ENCODE assay signal across 8 cellular contexts in the genomic region with DNA sequence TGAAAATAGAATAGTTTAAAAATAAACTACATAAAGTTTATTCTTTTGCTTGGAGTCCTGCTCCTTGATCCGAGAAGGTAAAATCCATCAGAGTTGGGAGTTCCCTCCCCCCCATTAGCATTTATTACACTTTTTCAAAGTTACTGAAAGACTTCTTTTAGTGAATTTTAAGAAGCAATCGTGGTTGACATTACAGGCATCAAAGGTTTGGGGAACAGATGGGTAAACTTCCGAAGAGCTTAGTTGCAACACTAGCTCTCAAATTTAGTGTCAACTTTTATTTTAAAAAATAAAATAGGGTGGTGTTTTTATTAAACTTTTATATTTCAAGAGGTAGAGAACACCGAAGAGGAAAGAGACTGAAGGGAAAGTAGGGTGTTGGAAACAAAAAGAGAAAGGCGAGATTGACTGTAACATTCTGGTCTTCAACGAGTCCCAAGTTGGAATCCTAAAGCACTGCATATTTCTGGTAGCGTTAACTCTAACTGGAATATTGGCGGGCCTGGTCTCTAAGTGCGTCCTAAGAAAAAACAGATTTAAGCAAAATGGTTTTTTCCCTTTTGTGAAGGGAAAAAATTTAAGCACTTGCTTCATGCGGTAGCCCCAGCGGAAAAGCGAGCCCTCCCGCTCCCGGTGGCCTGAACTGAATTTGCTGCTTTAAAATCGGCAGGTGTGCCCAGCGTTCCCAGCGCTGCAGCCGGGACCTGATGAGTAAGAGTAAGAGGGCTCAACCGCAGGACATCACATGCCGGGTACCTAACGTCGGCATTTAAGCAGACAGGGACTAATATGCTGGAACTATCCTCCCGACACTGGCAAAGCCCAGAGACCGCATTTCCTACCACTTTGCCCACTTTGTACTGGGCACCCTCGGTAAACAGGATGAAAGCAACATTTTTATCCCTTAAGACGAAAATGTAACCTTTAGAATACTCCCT. TPM values are rescaled to one million over a fixed set of nuclear protein-coding genes. Genes with fewer than 3 reads are reported as not detected.
DNase-seq lines count a peak whose midpoint lies in the region; ATAC-seq and TF ChIP-seq lines count a peak whose summit lies in the region.

No MANE protein-coding gene starts in this region.

- no peaks in the 10 kb centered on the region for H3K27me3 ChIP-seq in Peyer's patch
- H3K27me3 ChIP-seq in esophagus squamous epithelium = no peaks in the 10 kb centered on the region
- H3K27me3 ChIP-seq in neural cell (ENCODE audit: insufficient read depth, low read depth, low read length) = peaks cover 76% of the 10 kb centered on the region
- no peaks in the 10 kb centered on the region for H3K27me3 ChIP-seq in colonic mucosa

- TF ChIP-seq EP300 in neural cell (conservative IDR thresholded peaks at IDR 0.05; ENCODE audit: poor library complexity, severe bottlenecking) = no peak

- H3K4me1 Mint-ChIP-seq in CD14-positive monocyte = peaks cover 44% of the 10 kb centered on the region

- intact Hi-C loops in CD14-positive monocyte (cut with micrococcal nuclease) = loop anchor here (5.0 kb wide), 3 partner anchors 36 to 801 kb away; no protein-coding TSS in a partner anchor
- intact Hi-C loops in esophagus squamous epithelium (cut with DNase I) = loop anchor here (10.0 kb wide), 1 partner anchor 403 kb away; no protein-coding TSS in a partner anchor
- intact Hi-C loops in colonic mucosa (cut with DNase I) = loop anchor here (2.0 to 10.0 kb wide), 3 partner anchors 285 to 533 kb away; no protein-coding TSS in a partner anchor

- H4K20me1 ChIP-seq in neural cell (ENCODE audit: insufficient read depth) = no peaks in the 10 kb centered on the region

- ATAC-seq in HG03039 (IDR thresholded peaks at IDR 0.05; ENCODE audit: unreplicated experiment) (no peak), HG03469 (IDR thresholded peaks at IDR 0.05; ENCODE audit: unreplicated experiment) (no peak)

- H3K27me3 Mint-ChIP-seq in CD14-positive monocyte (ENCODE audit: low read depth in 3 of 3) = peaks cover 53 to 63% (median 54%) of the 10 kb centered on the region in 3 donors

- no peaks in the 10 kb centered on the region for H3F3A ChIP-seq in neural cell (ENCODE audit: insufficient read depth, low read length, poor library complexity, severe bottlenecking)

- no peak for TF ChIP-seq RAD21 in neural cell (conservative IDR thresholded peaks at IDR 0.05)

- H3K4me1 ChIP-seq in Peyer's patch (peaks cover 0 to 37% (median 12%) of the 10 kb centered on the region in 4 donors), esophagus squamous epithelium (peaks cover 11 to 68% (median 31%) of the 10 kb centered on the region in 3 donors), colonic mucosa (peaks cover 10% of the 10 kb centered on the region)

- no peaks in the 10 kb centered on the region for H3K9me2 ChIP-seq in neural cell (ENCODE audit: insufficient read depth, low read length)

- TF ChIP-seq POLR2A in Peyer's patch (IDR thresholded peaks at IDR 0.05) (no peak), esophagus squamous epithelium (IDR thresholded peaks at IDR 0.05) (no peak)

- no peak overlapping the region for H2AFZ ChIP-seq in neural cell (ENCODE audit: low read depth, low read length)

- H3K4me3 ChIP-seq in Peyer's patch (peak overlapping the region; percentile 72 to 93 (median 81)), esophagus squamous epithelium (peak overlapping the region; percentile 77 to 95 (median 85)), neural cell (ENCODE audit: low read length) (no peak overlapping the region), colonic mucosa (no peak overlapping the region)

- peak overlapping the region; percentile 71 to 91 (median 86) for H3K27ac ChIP-seq in Peyer's patch
- peak overlapping the region; percentile 96 to 99 (median 98) for H3K27ac ChIP-seq in esophagus squamous epithelium
- no peak overlapping the region for H3K27ac ChIP-seq in neural cell (ENCODE audit: low read length)
- H3K27ac ChIP-seq in colonic mucosa = no peak overlapping the region

- TF ChIP-seq CTCF in CD14-positive monocyte (IDR thresholded peaks at IDR 0.05) (no peak), Peyer's patch (IDR thresholded peaks at IDR 0.05) (no peak), esophagus squamous epithelium (IDR thresholded peaks at IDR 0.05) (no peak), neural cell (IDR thresholded peaks at IDR 0.05; ENCODE audit: poor library complexity, severe bottlenecking) (no peak), colonic mucosa (IDR thresholded peaks at IDR 0.05) (no peak)

- H3K4me2 ChIP-seq in neural cell (ENCODE audit: low read length) = no peak overlapping the region

- DNase-seq in CD14-positive monocyte (ENCODE audit: low spot score) = no peak
- DNase-seq in Peyer's patch = no peak
- no peak for DNase-seq in esophagus squamous epithelium (lab: John Stamatoyannopoulos, UW)
- no peak for DNase-seq in colonic mucosa
- DNase-seq in NCI-H69 (lab: John Stamatoyannopoulos, UW) = no peak

- WGBS in esophagus squamous epithelium, 2 donors = 82 to 84% methylated on average over 26 of the region's 26 CpGs

- H3K4me3 Mint-ChIP-seq in CD14-positive monocyte = peak overlapping the region; percentile 83 to 97

- H3K9me3 ChIP-seq in Peyer's patch (no peaks in the 10 kb centered on the region), esophagus squamous epithelium (no peaks in the 10 kb centered on the region), neural cell (ENCODE audit: low read length) (no peaks in the 10 kb centered on the region), colonic mucosa (no peaks in the 10 kb centered on the region)

- H3K9ac ChIP-seq in neural cell (ENCODE audit: low read length) (no peak overlapping the region), colonic mucosa (ENCODE audit: low read depth in 2 of 2, low read length in 2 of 2) (peak overlapping the region in 1 of 2 donors; percentile 73)

- no peak overlapping the region for H3K27ac Mint-ChIP-seq in CD14-positive monocyte

- H3K79me2 ChIP-seq in neural cell (replicated peaks; ENCODE audit: insufficient read depth, low read length) = no peaks in the 10 kb centered on the region

- H3K9me3 Mint-ChIP-seq in CD14-positive monocyte = peaks cover 0 to 9% (median 5%) of the 10 kb centered on the region in 7 donors

- H3K36me3 ChIP-seq in Peyer's patch (no peaks in the 10 kb centered on the region), esophagus squamous epithelium (no peaks in the 10 kb centered on the region), neural cell (ENCODE audit: insufficient read depth, low read length) (no peaks in the 10 kb centered on the region), colonic mucosa (no peaks in the 10 kb centered on the region)

- peaks cover 13 to 24% of the 10 kb centered on the region in 2 donors for H3K36me3 Mint-ChIP-seq in CD14-positive monocyte

TF ChIP-seq in neural cell, 6 proteins besides CTCF, POLR2A, EP300 and RAD21:
- no peak for TF ChIP-seq MXI1 (conservative IDR thresholded peaks at IDR 0.05; ENCODE audit: poor library complexity, severe bottlenecking)
- peak; percentile 69 for TF ChIP-seq EZH2 (IDR thresholded peaks at IDR 0.05; ENCODE audit: borderline replicate concordance, insufficient read depth, low read length, poor library complexity, severe bottlenecking)
- TF ChIP-seq, protein P1, sequence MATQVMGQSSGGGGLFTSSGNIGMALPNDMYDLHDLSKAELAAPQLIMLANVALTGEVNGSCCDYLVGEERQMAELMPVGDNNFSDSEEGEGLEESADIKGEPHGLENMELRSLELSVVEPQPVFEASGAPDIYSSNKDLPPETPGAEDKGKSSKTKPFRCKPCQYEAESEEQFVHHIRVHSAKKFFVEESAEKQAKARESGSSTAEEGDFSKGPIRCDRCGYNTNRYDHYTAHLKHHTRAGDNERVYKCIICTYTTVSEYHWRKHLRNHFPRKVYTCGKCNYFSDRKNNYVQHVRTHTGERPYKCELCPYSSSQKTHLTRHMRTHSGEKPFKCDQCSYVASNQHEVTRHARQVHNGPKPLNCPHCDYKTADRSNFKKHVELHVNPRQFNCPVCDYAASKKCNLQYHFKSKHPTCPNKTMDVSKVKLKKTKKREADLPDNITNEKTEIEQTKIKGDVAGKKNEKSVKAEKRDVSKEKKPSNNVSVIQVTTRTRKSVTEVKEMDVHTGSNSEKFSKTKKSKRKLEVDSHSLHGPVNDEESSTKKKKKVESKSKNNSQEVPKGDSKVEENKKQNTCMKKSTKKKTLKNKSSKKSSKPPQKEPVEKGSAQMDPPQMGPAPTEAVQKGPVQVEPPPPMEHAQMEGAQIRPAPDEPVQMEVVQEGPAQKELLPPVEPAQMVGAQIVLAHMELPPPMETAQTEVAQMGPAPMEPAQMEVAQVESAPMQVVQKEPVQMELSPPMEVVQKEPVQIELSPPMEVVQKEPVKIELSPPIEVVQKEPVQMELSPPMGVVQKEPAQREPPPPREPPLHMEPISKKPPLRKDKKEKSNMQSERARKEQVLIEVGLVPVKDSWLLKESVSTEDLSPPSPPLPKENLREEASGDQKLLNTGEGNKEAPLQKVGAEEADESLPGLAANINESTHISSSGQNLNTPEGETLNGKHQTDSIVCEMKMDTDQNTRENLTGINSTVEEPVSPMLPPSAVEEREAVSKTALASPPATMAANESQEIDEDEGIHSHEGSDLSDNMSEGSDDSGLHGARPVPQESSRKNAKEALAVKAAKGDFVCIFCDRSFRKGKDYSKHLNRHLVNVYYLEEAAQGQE (IDR thresholded peaks at IDR 0.05; ENCODE audit: borderline replicate concordance) = no peak
- no peak for TF ChIP-seq SMC3 (conservative IDR thresholded peaks at IDR 0.05; ENCODE audit: poor library complexity)
- TF ChIP-seq POLR2AphosphoS5 (IDR thresholded peaks at IDR 0.05) = no peak
- TF ChIP-seq TAF1 (IDR thresholded peaks at IDR 0.05; ENCODE audit: low read depth) = no peak

RNA-seq across cellular contexts. Expression of a gene that starts 30.6 kb away (rescaled TPM):
- polyA plus RNA-seq in CD14-positive monocyte = 1 to 10 TPM; 1.4 to 5.3 TPM
- 100 to 1,000 TPM in 1 of 4 donors, 10 to 100 TPM in 3; 32.0 to 160 (median 32.9) TPM for total RNA-seq in Peyer's patch
- total RNA-seq in esophagus squamous epithelium = 10 to 100 TPM; 27.9 to 79.9 (median 36.7) TPM
- 0.47 TPM in 1 of 2 replicates, not detected in the other for polyA plus RNA-seq in neural cell
- polyA minus RNA-seq in neural cell = 0.24 and 1.4 TPM in 2 replicates
- total RNA-seq in colonic mucosa = 10 to 100 TPM; 36.0 to 44.2 TPM

Comparison
In these comparisons a context has a peak if more than half of its experiments do, and no peak if none do; other contexts are left out.
1. H3K27ac ChIP-seq: peak in Peyer's patch (4 of 4) and esophagus squamous epithelium (4 of 4); none in neural cell (single experiment) and colonic mucosa (single experiment).
2. H3K4me3 ChIP-seq: peak in Peyer's patch (4 of 4) and esophagus squamous epithelium (4 of 4); none in neural cell (single experiment) and colonic mucosa (single experiment).